In the genomic region with DNA sequence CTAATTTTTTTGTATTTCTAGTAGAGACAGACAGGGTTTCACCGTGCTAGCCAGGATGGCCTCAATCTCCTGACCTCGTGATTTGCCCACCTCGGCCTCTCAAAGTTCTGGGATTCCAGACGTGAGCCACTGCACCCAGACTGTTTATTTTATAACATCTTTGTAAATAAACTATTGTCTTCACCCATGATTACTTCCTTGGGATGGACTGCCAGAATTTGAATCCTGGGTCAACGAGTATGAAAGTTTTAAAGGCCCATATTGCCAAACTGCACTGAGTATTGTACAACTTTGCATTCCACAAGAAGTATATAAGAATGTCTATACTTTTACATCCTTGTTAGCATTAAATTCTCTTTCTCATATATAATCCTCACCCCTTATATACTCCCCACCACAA, we compare ENCODE assay signal across 29 cellular contexts.
"Had no signal": no experiment of that assay in that cellular context is flagged by ENCODE, and none has a peak within 500 bp of the region (broad histone marks: within the 10 kb centered on the region; RNA-seq: fewer than 3 reads in every experiment).

No MANE protein-coding gene starts in this region.

- H3K9me3 Mint-ChIP-seq: activated naive CD4-positive, alpha-beta T cell treated with anti-CD3 and anti-CD28 coated beads, Interleukin-2, amount 50 U/mL, for 72 hours; activated naive CD8-positive, alpha-beta T cell treated with anti-CD3 and anti-CD28 coated beads, Interleukin-2, amount 50 U/mL, for 24 hours; activated T-cell treated with anti-CD3 and anti-CD28 coated beads, Interleukin-2, amount 50 U/mL, for 4 hours; T-cell had no signal

- H3K27ac ChIP-seq: brain microvascular endothelial cell, SK-N-MC had no signal

- H3K27me3 Mint-ChIP-seq: activated naive CD8-positive, alpha-beta T cell treated with anti-CD3 and anti-CD28 coated beads, Interleukin-2, amount 50 U/mL, for 24 hours; T-cell had no signal

- DNase-seq: activated CD4-positive, alpha-beta T cell treated with anti-CD3 and anti-CD28 coated beads for 4 hours; activated CD4-positive, alpha-beta T cell treated with anti-CD3 and anti-CD28 coated beads, Interleukin-2, amount 50 U/mL, for 48 hours; activated CD8-positive, alpha-beta memory T cell treated with anti-CD3 and anti-CD28 coated beads for 24 hours; activated effector memory CD4-positive, alpha-beta T cell treated with anti-CD3 and anti-CD28 coated beads, Interleukin-2, amount 50 U/mL, for 16 hours; activated naive CD4-positive, alpha-beta T cell treated with Interleukin-2 at 50 U/mL for 16 hours; activated naive CD8-positive, alpha-beta T cell treated with anti-CD3 and anti-CD28 coated beads, Interleukin-2, amount 50 U/mL, for 24 hours; activated T-cell treated with anti-CD3 and anti-CD28 coated beads, Interleukin-2, amount 50 U/mL, for 4 hours; brain microvascular endothelial cell; Karpas-422; MM.1S; NCI-H1105; NCI-H1436; NCI-H1694 treated with DMSO at 0.1 percent for 48 hours; NCI-H2029 treated with DMSO at 0.1 percent for 48 hours; NCI-H345; NCI-H510A treated with DMSO at 0.1 percent for 48 hours; NCI-H69; NK-92 treated with Interleukin-12 subunit alpha and Interleukin-12 subunit beta, amount 100 ng/mL, for 24 hours; OCI-M1; RPMI8226; T-cell; T-helper 2 cell; T1000 had no signal

- ATAC-seq: activated CD4-positive, CD25-positive, alpha-beta regulatory T cell treated with anti-CD3 and anti-CD28 coated beads, Interleukin-2, amount 50 U/mL, for 24 hours; activated naive CD4-positive, alpha-beta T cell treated with anti-CD3 and anti-CD28 coated beads, Interleukin-2, amount 50 U/mL, for 72 hours; activated naive CD8-positive, alpha-beta T cell treated with anti-CD3 and anti-CD28 coated beads, Interleukin-2, amount 50 U/mL, for 24 hours; activated T-cell treated with anti-CD3 and anti-CD28 coated beads, Interleukin-2, amount 50 U/mL, for 4 hours; K562; Panc1; Right ventricle myocardium inferior; T-cell had no signal

- H3K27ac Mint-ChIP-seq: activated naive CD8-positive, alpha-beta T cell treated with anti-CD3 and anti-CD28 coated beads, Interleukin-2, amount 50 U/mL, for 24 hours; T-cell had no signal

- H3K36me3 Mint-ChIP-seq: activated naive CD4-positive, alpha-beta T cell treated with anti-CD3 and anti-CD28 coated beads, Interleukin-2, amount 50 U/mL, for 72 hours; T-cell had no signal

- H3K4me3 Mint-ChIP-seq: activated naive CD8-positive, alpha-beta T cell treated with anti-CD3 and anti-CD28 coated beads, Interleukin-2, amount 50 U/mL, for 24 hours; activated T-cell treated with anti-CD3 and anti-CD28 coated beads, Interleukin-2, amount 50 U/mL, for 4 hours; T-cell had no signal
